9 cellular contexts compared by ENCODE assay signal in genomic region chr12:81078469-81079196, GRCh38. TPM values are rescaled to one million over a fixed set of nuclear protein-coding genes. Genes with fewer than 3 reads are reported as not detected.
DNase-seq lines count a peak whose midpoint lies in the region; ATAC-seq, FAIRE-seq and TF ChIP-seq lines count a peak whose summit lies in the region.
"Had no signal": no experiment of that assay in that cellular context is flagged by ENCODE, and none has a peak within 500 bp of the region (broad histone marks: within the 10 kb centered on the region; RNA-seq: fewer than 3 reads in every experiment).

No MANE protein-coding gene starts in this region.

- H3K9ac ChIP-seq in neural progenitor cell = peak overlapping the region; percentile 50

- ATAC-seq in gastroesophageal sphincter = peak; percentile 51
- ATAC-seq in stimulated activated naive CD8-positive, alpha-beta T cell treated with anti-CD3 and anti-CD28 coated beads, Interleukin-15, Interleukin-2, amounts not matched to agents 100 U/mL and 50 U/mL, for 24 hours = no peak
- ATAC-seq: CD8-positive, alpha-beta T cell had no signal

- H3K27ac ChIP-seq in AG04450 (ENCODE audit: low read depth, low read length) (no peak overlapping the region), gastroesophageal sphincter (peak overlapping the region; percentile 1 to 81 (median 76)), neural progenitor cell (no peak overlapping the region)

- H3K9me3 ChIP-seq in AG04450 (ENCODE audit: control insufficient read depth, insufficient read depth, low read length) (no peaks in the 10 kb centered on the region), gastroesophageal sphincter (no peaks in the 10 kb centered on the region), neural progenitor cell (ENCODE audit: low read depth) (no peaks in the 10 kb centered on the region)

- peak overlapping the region; percentile 39 for H3K27ac Mint-ChIP-seq in neural progenitor cell
- H3K27ac Mint-ChIP-seq: CD8-positive, alpha-beta T cell had no signal

- H3K36me3 Mint-ChIP-seq in neural progenitor cell = no peaks in the 10 kb centered on the region
- H3K36me3 Mint-ChIP-seq: CD8-positive, alpha-beta T cell had no signal

- no peaks in the 10 kb centered on the region for H3K9me3 Mint-ChIP-seq in neural progenitor cell

- no peaks in the 10 kb centered on the region for H3K27me3 Mint-ChIP-seq in neural progenitor cell (ENCODE audit: insufficient read depth, low read depth)

- TF ChIP-seq EP300 in gastroesophageal sphincter (IDR thresholded peaks at IDR 0.05) = no peak

- H3K4me1 ChIP-seq in gastroesophageal sphincter (peaks cover 0 to 14% (median 0%) of the 10 kb centered on the region in 3 donors), neural progenitor cell (peaks cover 34% of the 10 kb centered on the region)

- peak overlapping the region; percentile 90 for H3K4me3 Mint-ChIP-seq in neural progenitor cell
- H3K4me3 Mint-ChIP-seq: CD8-positive, alpha-beta T cell had no signal

- H3K4me2 ChIP-seq in neural progenitor cell = peak overlapping the region; percentile 90

- no peaks in the 10 kb centered on the region for H4K20me1 ChIP-seq in neural progenitor cell (ENCODE audit: low read depth)

- no peak for FAIRE-seq in GM12891 (lab: Jason Lieb, UNC)

- H3K79me2 ChIP-seq in neural progenitor cell (ENCODE audit: low read depth) = peaks cover 53% of the 10 kb centered on the region

- peaks cover 4% of the 10 kb centered on the region for H3F3A ChIP-seq in neural progenitor cell (ENCODE audit: low read depth)

- POLR2A ChIA-PET in AG04450 (lab: Yijun Ruan, JAX) = no interaction called here

- H3K36me3 ChIP-seq in gastroesophageal sphincter (no peaks in the 10 kb centered on the region), neural progenitor cell (no peaks in the 10 kb centered on the region)

- CTCF ChIA-PET in AG04450 (lab: Charles Lee) = no interaction called here

- DNase-seq in AG04450 (ENCODE audit: low read depth, low spot score) (no peak), OCI-M1 (lab: John Stamatoyannopoulos, UW) (peak; percentile 21), neural progenitor cell (ENCODE audit: low spot score) (peak; percentile 31), GM12891 (ENCODE audit: insufficient read length, low spot score) (no peak), SW 1271 (lab: John Stamatoyannopoulos, UW) (no peak), GDM1 (lab: John Stamatoyannopoulos, UW) (no peak)
- no peak for DNase-seq in stimulated activated naive CD8-positive, alpha-beta T cell treated with anti-CD3 and anti-CD28 coated beads, Interleukin-15, Interleukin-2, amounts not matched to agents 100 U/mL and 50 U/mL, for 24 hours
- DNase-seq: CD8-positive, alpha-beta T cell had no signal

- peak overlapping the region; percentile 100 for H2AFZ ChIP-seq in neural progenitor cell (replicated peaks)

- peaks cover 42% of the 10 kb centered on the region for H3K4me1 Mint-ChIP-seq in neural progenitor cell

- H3K4me3 ChIP-seq in AG04450 (ENCODE audit: low read depth, low read length) (peak overlapping the region; percentile 58), gastroesophageal sphincter (peak overlapping the region; percentile 38 to 60), neural progenitor cell (peak overlapping the region; percentile 92)

- WGBS in gastroesophageal sphincter (ENCODE audit: low coverage in 1 of 2), 2 donors = 33 to 52% methylated on average over 5 to 10 of the region's 10 CpGs

- TF ChIP-seq CTCF in AG04450 (IDR thresholded peaks at IDR 0.05; ENCODE audit: low read depth, low read length) (no peak), gastroesophageal sphincter (IDR thresholded peaks at IDR 0.05) (no peak), neural progenitor cell (IDR thresholded peaks at IDR 0.05) (no peak)

- TF ChIP-seq POLR2A in gastroesophageal sphincter (IDR thresholded peaks at IDR 0.05) (no peak), GM12891 (IDR thresholded peaks at IDR 0.05; ENCODE audit: low read depth, low read length) (no peak)

- H3K27me3 ChIP-seq in AG04450 (ENCODE audit: control insufficient read depth, insufficient read depth, low read length) = peaks cover 3% of the 10 kb centered on the region
- H3K27me3 ChIP-seq in gastroesophageal sphincter = peaks cover 18% of the 10 kb centered on the region
- no peaks in the 10 kb centered on the region for H3K27me3 ChIP-seq in neural progenitor cell

TF ChIP-seq in GM12891, 5 proteins besides CTCF, POLR2A, EP300 and RAD21:
- TF ChIP-seq TAF1 (IDR thresholded peaks at IDR 0.05; ENCODE audit: low read depth, low read length) (no peak), PAX5 (IDR thresholded peaks at IDR 0.05; ENCODE audit: insufficient read depth, low read length, severe bottlenecking) (no peak), POLR2AphosphoS5 (IDR thresholded peaks at IDR 0.05; ENCODE audit: low read depth, low read length) (no peak), POU2F2 (IDR thresholded peaks at IDR 0.05; ENCODE audit: low read depth, low read length) (no peak), SPI1 (IDR thresholded peaks at IDR 0.05; ENCODE audit: low read depth, low read length) (no peak)

RNA-seq across cellular contexts. Expression of gene ACSS3, which starts 0.8 kb away (rescaled TPM):
- 1.9 and 3.0 TPM in 2 replicates for polyA plus RNA-seq in AG04450 (2011; rRNA removed)
- polyA minus RNA-seq in AG04450 (2011; rRNA and poly(A)+ RNA removed) = 3.0 and 6.5 TPM in 2 replicates
- total RNA-seq in gastroesophageal sphincter = 10 to 100 TPM in 3 of 4 donors, 1 to 10 TPM in 1; 6.8 to 19.0 (median 13.5) TPM
- total RNA-seq in neural progenitor cell (ENCODE audit: low replicate concordance) = 22.9 and 26.5 TPM in 2 replicates
- not detected for polyA plus RNA-seq in GM12891 (2012; ENCODE audit: low read depth, missing spikeins)
- total RNA-seq: CD8-positive, alpha-beta T cell had no signal

Comparison
In these comparisons a context has a peak if more than half of its experiments do, and no peak if none do; other contexts are left out.
1. DNase-seq: peak in OCI-M1 (single experiment) and neural progenitor cell (single experiment); none in AG04450 (single experiment), stimulated activated naive CD8-positive, alpha-beta T cell treated with anti-CD3 and anti-CD28 coated beads, Interleukin-15, Interleukin-2, amounts not matched to agents 100 U/mL and 50 U/mL, for 24 hours (single experiment), GM12891 (single experiment), SW 1271 (0 of 2) and GDM1 (single experiment).
2. H3K27ac ChIP-seq: peak in gastroesophageal sphincter (4 of 4); none in AG04450 (single experiment) and neural progenitor cell (single experiment).
3. Peak in every context shown above with its lines, with median percentiles within 50 percentile points of each other: H3K4me3 ChIP-seq.